Comparison of ENCODE assay signal across 8 cellular contexts in genomic region chr16:68590201-68590994, GRCh38. TPM values are rescaled to one million over a fixed set of nuclear protein-coding genes. Genes with fewer than 3 reads are reported as not detected.
DNase-seq lines count a peak whose midpoint lies in the region; TF ChIP-seq lines count a peak whose summit lies in the region.

No MANE protein-coding gene starts in this region.

- TF ChIP-seq CTCF in AG10803 (conservative IDR thresholded peaks at IDR 0.05; ENCODE audit: low read length), result peak; percentile 59

- H3K4me3 ChIP-seq in AG10803 (ENCODE audit: low read length), result no peak overlapping the region

- peak; percentile 42 for DNase-seq in AG10803 (ENCODE audit: low read depth)
- peak; percentile 84 for DNase-seq in HPDE6-E6E7 (ENCODE audit: extremely low spot score)
- DNase-seq in T-helper 2 cell, result peak in 4 of 5 experiments; percentile 42 to 58 (median 53)
- DNase-seq in amygdala (lab: John Stamatoyannopoulos, UW), result peak in 31 of 56 donors; percentile 0 to 64 (median 16)
- DNase-seq in inferior parietal cortex (ENCODE audit: extremely low spot score), result peak; percentile 2
- peak; percentile 61 to 72 for DNase-seq in stimulated activated CD4-positive, alpha-beta T cell treated with anti-CD3 and anti-CD28 coated beads, Interleukin-2, amount 100 ng/mL, for 48 hours
- no peak for DNase-seq in NCI-H128 (lab: John Stamatoyannopoulos, UW; ENCODE audit: unreplicated experiment)
- DNase-seq in cerebellum (ENCODE audit: low spot score), result no peak

RNA-seq across cellular contexts. Expression of gene ZFP90, which starts 51.3 kb away (rescaled TPM):
- total RNA-seq in cerebellum, result 87.6 TPM

RNA-seq across cellular contexts. Expression of gene CDH3, which starts 54.7 kb away (rescaled TPM):
- 4.9 TPM for total RNA-seq in cerebellum

Comparison
In these comparisons a context has a peak if more than half of its experiments do, and no peak if none do; other contexts are left out.
1. DNase-seq: peak in AG10803 (single experiment), HPDE6-E6E7 (single experiment), T-helper 2 cell (4 of 5), amygdala (31 of 56), inferior parietal cortex (single experiment) and stimulated activated CD4-positive, alpha-beta T cell treated with anti-CD3 and anti-CD28 coated beads, Interleukin-2, amount 100 ng/mL, for 48 hours (2 of 2); none in NCI-H128 (single experiment) and cerebellum (single experiment).